ENCODE assay signal across 8 cellular contexts in genomic region chr2:135473567-135473966, GRCh38. TPM values are rescaled to one million over a fixed set of nuclear protein-coding genes. Genes with fewer than 3 reads are reported as not detected.
DNase-seq lines count a peak whose midpoint lies in the region; ATAC-seq and TF ChIP-seq lines count a peak whose summit lies in the region.

No MANE protein-coding gene starts in this region.

- H3K4me3 ChIP-seq in BJ (ENCODE audit: low read depth, low read length) (no peak overlapping the region), psoas muscle (no peak overlapping the region)

- 39 to 58% (median 57%) methylated on average over 2 of the region's 2 CpGs for WGBS in psoas muscle, 3 donors

- no peaks in the 10 kb centered on the region for H3K27me3 ChIP-seq in BJ (ENCODE audit: control insufficient read depth, insufficient read depth, low read length)
- no peaks in the 10 kb centered on the region for H3K27me3 ChIP-seq in psoas muscle (ENCODE audit: insufficient read depth in 3 of 3, low read length in 2 of 3)

- CTCF ChIA-PET in BJ (lab: Yijun Ruan, JAX) = interaction anchor here (0.6 to 3.5 kb wide), 5 partner anchors 11 to 470 kb away, joined by 3 to 21 read pairs (median 4); no protein-coding TSS in a partner anchor

- no peaks in the 10 kb centered on the region for H3K9me3 ChIP-seq in psoas muscle

- H3K9me3 Mint-ChIP-seq in chondrocyte (ENCODE audit: low read depth) = no peaks in the 10 kb centered on the region

- intact Hi-C loops in psoas muscle (cut with DNase I) = loop anchor here (5.0 to 10.0 kb wide), 4 partner anchors 121 to 239 kb away; no protein-coding TSS in a partner anchor
- intact Hi-C loops in posterior cingulate gyrus (cut with DNase I) = no loop called here

- DNase-seq in BJ (ENCODE audit: low read depth) (no peak), NCI-H69 (lab: John Stamatoyannopoulos, UW) (peak; percentile 13), chondrocyte (ENCODE audit: low spot score) (no peak), psoas muscle (no peak), posterior cingulate gyrus (no peak)

- H3K36me3 Mint-ChIP-seq in chondrocyte (ENCODE audit: low read depth) = no peaks in the 10 kb centered on the region

- ATAC-seq in GM18498 (IDR thresholded peaks at IDR 0.05; ENCODE audit: unreplicated experiment) (peak; percentile 50), psoas muscle (peak; percentile 83 to 98 (median 89)), GM19455 (IDR thresholded peaks at IDR 0.05; ENCODE audit: unreplicated experiment) (no peak), GM21786 (IDR thresholded peaks at IDR 0.05; ENCODE audit: unreplicated experiment) (no peak)

- no peaks in the 10 kb centered on the region for H3K4me1 ChIP-seq in psoas muscle

- TF ChIP-seq CTCF in BJ (IDR thresholded peaks at IDR 0.05; ENCODE audit: insufficient read depth, low read depth, low read length) (peak; percentile 48), chondrocyte (IDR thresholded peaks at IDR 0.05) (peak; percentile 75), psoas muscle (IDR thresholded peaks at IDR 0.05) (peak; percentile 62)

- H3K36me3 ChIP-seq in BJ (ENCODE audit: control insufficient read depth, insufficient read depth, low read length) = no peaks in the 10 kb centered on the region
- no peaks in the 10 kb centered on the region for H3K36me3 ChIP-seq in psoas muscle (ENCODE audit: insufficient read depth in 1 of 2, low read depth in 1 of 2)

- POLR2A ChIA-PET in BJ (lab: Charles Lee) = interaction anchor here (0.5 to 0.7 kb wide), 2 partner anchors 22 to 295 kb away, joined by 3 to 4 read pairs; no protein-coding TSS in a partner anchor

- H3K27me3 Mint-ChIP-seq in chondrocyte (ENCODE audit: low read depth) = no peaks in the 10 kb centered on the region

- no peak overlapping the region for H3K27ac ChIP-seq in psoas muscle

- no peak overlapping the region for H3K27ac Mint-ChIP-seq in chondrocyte (ENCODE audit: unreplicated experiment)

- peaks cover 3% of the 10 kb centered on the region for H3K4me1 Mint-ChIP-seq in chondrocyte (ENCODE audit: low read depth)

- H3K4me3 Mint-ChIP-seq in chondrocyte (ENCODE audit: unreplicated experiment) = no peak overlapping the region

RNA-seq across cellular contexts. Expression of gene ZRANB3, which starts 57.5 kb away (rescaled TPM):
- 3.3 and 5.6 TPM in 2 replicates for polyA plus RNA-seq in BJ (2011; rRNA removed)
- polyA minus RNA-seq in BJ (2011; rRNA and poly(A)+ RNA removed) = 2.3 and 3.0 TPM in 2 replicates
- total RNA-seq in chondrocyte = 5.9 to 10.1 TPM (median 7.0 TPM) in 3 replicates
- 1 to 10 TPM; 4.0 to 6.4 (median 4.8) TPM for total RNA-seq in psoas muscle
- 1 to 10 TPM; 1.3 to 3.1 (median 2.1) TPM for polyA plus RNA-seq in psoas muscle

RNA-seq across cellular contexts. Expression of gene R3HDM1, which starts 57.7 kb away (rescaled TPM):
- polyA plus RNA-seq in BJ (2011; rRNA removed) (31.4 and 39.9 TPM in 2 replicates), psoas muscle (10 to 100 TPM in 1 of 3 donors, 1 to 10 TPM in 2; 4.6 to 24.7 (median 9.0) TPM)
- 19.9 and 22.2 TPM in 2 replicates for polyA minus RNA-seq in BJ (2011; rRNA and poly(A)+ RNA removed)
- total RNA-seq in chondrocyte (28.2 to 33.2 TPM (median 31.3 TPM) in 3 replicates), psoas muscle (10 to 100 TPM; 17.5 to 25.3 (median 22.1) TPM)

Comparison
In these comparisons a context has a peak if more than half of its experiments do, and no peak if none do; other contexts are left out.
1. ATAC-seq: peak in GM18498 (single experiment) and psoas muscle (4 of 4); none in GM19455 (single experiment) and GM21786 (single experiment).
2. Peak in every context shown above with its lines, with median percentiles within 50 percentile points of each other: CTCF ChIP-seq.